ENCODE assay signal across 8 cellular contexts in genomic region chr15:66292261-66293084, GRCh38. TPM values are rescaled to one million over a fixed set of nuclear protein-coding genes. Genes with fewer than 3 reads are reported as not detected.
DNase-seq lines count a peak whose midpoint lies in the region; ATAC-seq, FAIRE-seq and TF ChIP-seq lines count a peak whose summit lies in the region.

No MANE protein-coding gene starts in this region.

- no peak for TF ChIP-seq CTCF in OCI-LY7 (conservative IDR thresholded peaks at IDR 0.05; ENCODE audit: low read length)
- no peak for TF ChIP-seq CTCF in endothelial cell of umbilical vein (IDR thresholded peaks at IDR 0.05; ENCODE audit: extremely low read depth in 1 of 2, insufficient read depth in 1 of 2, low read depth in 1 of 2, low read length in 2 of 2)
- no peak for TF ChIP-seq CTCF in pancreas (IDR thresholded peaks at IDR 0.05)

- intact Hi-C loops in OCI-LY7 (cut with micrococcal nuclease; ENCODE audit: unreplicated experiment) (loop anchor here (2.0 to 5.0 kb wide), 4 partner anchors 140 to 680 kb away; partner anchors contain the start of genes INTS14 and SMAD6), endothelial cell of umbilical vein (cut with micrococcal nuclease) (no loop called here), pancreas (cut with DNase I) (no loop called here)

- H3K27me3 ChIP-seq in endothelial cell of umbilical vein (ENCODE audit: control insufficient read depth in 2 of 2, insufficient read depth in 2 of 2, low read length in 2 of 2) (no peaks in the 10 kb centered on the region), pancreas (no peaks in the 10 kb centered on the region)

- H3K9me1 ChIP-seq in endothelial cell of umbilical vein (replicated peaks; ENCODE audit: control insufficient read depth, extremely low read depth, insufficient read depth, low read length) = no peaks in the 10 kb centered on the region

- H3K27ac ChIP-seq in OCI-LY7 (ENCODE audit: low read depth, low read length, poor library complexity, severe bottlenecking) (peak overlapping the region; percentile 88), endothelial cell of umbilical vein (ENCODE audit: insufficient read depth, low read depth, low read length) (peak overlapping the region; percentile 70), pancreas (peak overlapping the region; percentile 85 to 92 (median 91))

- no peaks in the 10 kb centered on the region for H3K9me2 ChIP-seq in OCI-LY7 (ENCODE audit: insufficient read depth, low read length)

- POLR2A ChIA-PET in OCI-LY7 (lab: Charles Lee) (interaction anchor here (0.8 to 1.9 kb wide), 5 partner anchors 9 to 141 kb away, joined by 3 to 7 read pairs (median 4); no protein-coding TSS in a partner anchor), endothelial cell of umbilical vein (lab: Charles Lee) (interaction anchor here (0.6 to 0.9 kb wide), 2 partner anchors 504 to 988 kb away, joined by 3 to 6 read pairs; partner anchors contain the start of gene RNU5B-1)

- DNase-seq in OCI-LY7 (ENCODE audit: low spot score) (peak; percentile 15), endothelial cell of umbilical vein (ENCODE audit: low read depth, low spot score) (no peak), pancreas (peak in 1 of 6 donors; percentile 15), ecto neural progenitor cell (ENCODE audit: low spot score) (no peak), activated gamma-delta T cell treated with Interleukin-2 at 50 U/mL for 16 hours (no peak)

- H3K4me2 ChIP-seq in OCI-LY7 (ENCODE audit: low read length) (peak overlapping the region; percentile 70), endothelial cell of umbilical vein (ENCODE audit: insufficient read depth, low read length) (peak overlapping the region; percentile 88)

- H3K79me2 ChIP-seq in OCI-LY7 (ENCODE audit: insufficient read depth, low read depth, low read length) (peaks cover 39% of the 10 kb centered on the region), endothelial cell of umbilical vein (ENCODE audit: control insufficient read depth, insufficient read depth, low read length) (peaks cover 7% of the 10 kb centered on the region)

- H3K36me3 ChIP-seq in ES-I3 (ENCODE audit: insufficient read depth, low read length) = no peaks in the 10 kb centered on the region
- H3K36me3 ChIP-seq in OCI-LY7 (ENCODE audit: insufficient read depth, low read length) = peaks cover 17% of the 10 kb centered on the region
- H3K36me3 ChIP-seq in endothelial cell of umbilical vein (ENCODE audit: control insufficient read depth in 2 of 2, extremely low read depth in 1 of 2, insufficient read depth in 2 of 2, low read length in 2 of 2) = no peaks in the 10 kb centered on the region
- H3K36me3 ChIP-seq in pancreas = no peaks in the 10 kb centered on the region

- H4K20me1 ChIP-seq in OCI-LY7 (ENCODE audit: insufficient read depth, low read length) (no peaks in the 10 kb centered on the region), endothelial cell of umbilical vein (replicated peaks; ENCODE audit: control insufficient read depth, extremely low read depth, insufficient read depth, low read length) (no peaks in the 10 kb centered on the region)

- BruUV-seq in OCI-LY7 (replicated peaks; lab: Mats Ljungman, UMichigan) (TSS peak; percentile 87), endothelial cell of umbilical vein (replicated peaks; lab: Mats Ljungman, UMichigan) (TSS peak; percentile 53)

- H2AFZ ChIP-seq in OCI-LY7 (ENCODE audit: low read length) (peak overlapping the region; percentile 93), endothelial cell of umbilical vein (ENCODE audit: low read depth, low read length) (no peak overlapping the region)

- no peaks in the 10 kb centered on the region for H3K9me3 ChIP-seq in ES-I3 (ENCODE audit: control insufficient read depth, insufficient read depth, low read length)
- no peaks in the 10 kb centered on the region for H3K9me3 ChIP-seq in OCI-LY7 (ENCODE audit: low read length)
- no peaks in the 10 kb centered on the region for H3K9me3 ChIP-seq in endothelial cell of umbilical vein (replicated peaks; ENCODE audit: control insufficient read depth, insufficient read depth, low read length)
- H3K9me3 ChIP-seq in pancreas = no peaks in the 10 kb centered on the region

- TF ChIP-seq POLR2A in endothelial cell of umbilical vein (IDR thresholded peaks at IDR 0.05; ENCODE audit: low read depth, low read length) = no peak

- H3K4me3 ChIP-seq in OCI-LY7 (ENCODE audit: low read depth, low read length, poor library complexity, severe bottlenecking) = peak overlapping the region; percentile 69
- peak overlapping the region in 2 of 3 experiments; percentile 69 to 78 for H3K4me3 ChIP-seq in endothelial cell of umbilical vein (replicated peaks in 1 of 3; ENCODE audit: insufficient read depth in 1 of 3, low read depth in 1 of 3, low read length in 3 of 3)
- peak overlapping the region; percentile 60 to 84 (median 72) for H3K4me3 ChIP-seq in pancreas

- FAIRE-seq in endothelial cell of umbilical vein (lab: Jason Lieb, UNC) = no peak
- FAIRE-seq in pancreas (lab: Jason Lieb, UNC) = no peak

- CTCF ChIA-PET in OCI-LY7 (lab: Charles Lee; ENCODE audit: unreplicated experiment) (interaction anchor here (0.6 kb wide), 2 partner anchors 125 to 176 kb away, joined by 3 to 4 read pairs; no protein-coding TSS in a partner anchor), endothelial cell of umbilical vein (lab: Charles Lee) (interaction anchor here (1.0 to 4.3 kb wide), 4 partner anchors 10 to 696 kb away, joined by 3 to 36 read pairs (median 6); partner anchors contain the start of gene SNAPC5)

- H3K4me1 ChIP-seq in ES-I3 (ENCODE audit: insufficient read depth, low read length) = peaks cover 11% of the 10 kb centered on the region; the same call in 1 of the 2 replicates
- H3K4me1 ChIP-seq in OCI-LY7 (ENCODE audit: insufficient read depth, low read length, poor library complexity, severe bottlenecking) = peaks cover 44% of the 10 kb centered on the region
- peaks cover 30% of the 10 kb centered on the region for H3K4me1 ChIP-seq in endothelial cell of umbilical vein (ENCODE audit: control insufficient read depth, extremely low read depth, insufficient read depth, low read length)
- peaks cover 8 to 30% (median 25%) of the 10 kb centered on the region in 3 donors for H3K4me1 ChIP-seq in pancreas

- dilution Hi-C loops in endothelial cell of umbilical vein (cut with MboI; ENCODE audit: extremely low pct_ligation_motif_present, low sequenced_read_pairs) = no loop called here

- WGBS in pancreas, 2 donors = 26 to 30% methylated on average over 12 of the region's 12 CpGs

- peak overlapping the region; percentile 79; the same call in 1 of the 2 replicates for H3K9ac ChIP-seq in ES-I3 (ENCODE audit: low read depth, low read length)
- H3K9ac ChIP-seq in endothelial cell of umbilical vein (replicated peaks; ENCODE audit: extremely low read depth, insufficient read depth, low read length) = peak overlapping the region; percentile 88

- ATAC-seq in pancreas (peak; percentile 7 to 24 (median 18)), GM21529 (IDR thresholded peaks at IDR 0.05; ENCODE audit: unreplicated experiment) (no peak), HG02798 (IDR thresholded peaks at IDR 0.05; ENCODE audit: poor library complexity, unreplicated experiment) (no peak)

TF ChIP-seq in endothelial cell of umbilical vein, 7 proteins besides CTCF, POLR2A, EP300 and RAD21:
- TF ChIP-seq MYC (IDR thresholded peaks at IDR 0.05; ENCODE audit: low read depth, low read length) (no peak), MAX (IDR thresholded peaks at IDR 0.05; ENCODE audit: insufficient read depth, insufficient read length) (no peak), GATA2 (IDR thresholded peaks at IDR 0.05; ENCODE audit: insufficient read depth, insufficient read length, low read depth, low read length) (no peak), EZH2 (IDR thresholded peaks at IDR 0.05; ENCODE audit: borderline replicate concordance, low read depth, low read length, severe bottlenecking) (no peak), FOS (IDR thresholded peaks at IDR 0.05; ENCODE audit: borderline replicate concordance, insufficient read depth, low read length) (no peak), JUN (IDR thresholded peaks at IDR 0.05; ENCODE audit: borderline replicate concordance, insufficient read depth, insufficient read length, low read depth) (no peak)

RNA-seq across cellular contexts. Expression of gene DIS3L, which starts 0.9 kb away (rescaled TPM):
- total RNA-seq in OCI-LY7 (2014; rRNA removed; shearing (Covaris generic)) = 33.9 and 41.2 TPM in 2 replicates
- total RNA-seq in OCI-LY7 (2022) (57.8 and 67.6 TPM in 2 replicates), endothelial cell of umbilical vein (21.6 and 27.9 TPM in 2 replicates), pancreas (10 to 100 TPM; 16.8 to 20.2 (median 18.7) TPM)
- polyA plus RNA-seq in endothelial cell of umbilical vein (5.1 and 7.8 TPM in 2 replicates), pancreas (10 to 100 TPM in 1 of 2 donors, 1 to 10 TPM in 1; 8.3 to 16.2 TPM)
- polyA plus RNA-seq in endothelial cell of umbilical vein (2011; cell fraction: cytosol; rRNA removed) = 10.3 and 11.4 TPM in 2 replicates
- polyA plus RNA-seq in endothelial cell of umbilical vein (2011; cell fraction: nucleus; rRNA removed) = 15.8 and 21.8 TPM in 2 replicates
- 12.0 and 21.6 TPM in 2 replicates for polyA plus RNA-seq in endothelial cell of umbilical vein (2012)
- 32.8 and 34.5 TPM in 2 replicates for polyA minus RNA-seq in endothelial cell of umbilical vein
- 29.3 TPM for polyA minus RNA-seq in endothelial cell of umbilical vein (2011; cell fraction: cytosol; rRNA and poly(A)+ RNA removed)
- 11.5 and 16.8 TPM in 2 replicates for polyA minus RNA-seq in endothelial cell of umbilical vein (2011; cell fraction: nucleus; rRNA and poly(A)+ RNA removed)

RNA-seq across cellular contexts. Expression of gene MEGF11, which starts 38.9 kb away (rescaled TPM):
- total RNA-seq in OCI-LY7 (2014; rRNA removed; shearing (Covaris generic)) = 3.3 and 3.5 TPM in 2 replicates
- 6.8 and 9.1 TPM in 2 replicates for total RNA-seq in OCI-LY7 (2022)
- total RNA-seq in endothelial cell of umbilical vein = not detected in 2 replicates
- polyA plus RNA-seq in endothelial cell of umbilical vein = 0.05 TPM in 1 of 2 replicates, not detected in the other
- not detected in 2 replicates for polyA plus RNA-seq in endothelial cell of umbilical vein (2011; cell fraction: cytosol; rRNA removed)
- polyA plus RNA-seq in endothelial cell of umbilical vein (2011; cell fraction: nucleus; rRNA removed) = 0.05 TPM in 1 of 2 replicates, not detected in the other
- 0.04 and 0.18 TPM in 2 replicates for polyA plus RNA-seq in endothelial cell of umbilical vein (2012)
- polyA minus RNA-seq in endothelial cell of umbilical vein = not detected in 2 replicates
- polyA minus RNA-seq in endothelial cell of umbilical vein (2011; cell fraction: cytosol; rRNA and poly(A)+ RNA removed) = not detected
- not detected in 2 replicates for polyA minus RNA-seq in endothelial cell of umbilical vein (2011; cell fraction: nucleus; rRNA and poly(A)+ RNA removed)
- total RNA-seq in pancreas = under 1 TPM; 0.19 to 0.57 (median 0.37) TPM
- polyA plus RNA-seq in pancreas = under 1 TPM; 0.34 to 0.87 TPM

Comparison
In these comparisons a context has a peak if more than half of its experiments do, and no peak if none do; other contexts are left out.
1. ATAC-seq: peak in pancreas (4 of 4); none in GM21529 (single experiment) and HG02798 (single experiment).
2. Peak in every context shown above with its lines, with median percentiles within 50 percentile points of each other: H3K27ac ChIP-seq and H3K4me3 ChIP-seq.